In genomic region chr20:63738687-63739128, GRCh38 we compare ENCODE assay signal across 8 cellular contexts. TPM values are rescaled to one million over a fixed set of nuclear protein-coding genes. Genes with fewer than 3 reads are reported as not detected.
DNase-seq lines count a peak whose midpoint lies in the region; ATAC-seq, FAIRE-seq and TF ChIP-seq lines count a peak whose summit lies in the region.

No MANE protein-coding gene starts in this region.

- H2AFZ ChIP-seq in Loucy (ENCODE audit: low read length), result no peak overlapping the region
- no peak overlapping the region for H2AFZ ChIP-seq in GM12878 (ENCODE audit: control insufficient read depth, low read depth, low read length)
- H2AFZ ChIP-seq in PC-3 (ENCODE audit: low read length), result no peak overlapping the region

- H3K27me3 ChIP-seq in Loucy (ENCODE audit: insufficient read depth, low read length, poor library complexity, severe bottlenecking), result no peaks in the 10 kb centered on the region
- no peaks in the 10 kb centered on the region for H3K27me3 ChIP-seq in GM12878 (replicated peaks in 1 of 2; ENCODE audit: control insufficient read depth in 2 of 2, insufficient read depth in 2 of 2, low read length in 1 of 2)
- no peaks in the 10 kb centered on the region for H3K27me3 ChIP-seq in PC-3 (ENCODE audit: low read length)

- TF ChIP-seq POLR2A in GM12878 (IDR thresholded peaks at IDR 0.05; ENCODE audit: low read depth, low read length), result no peak; the same call in 1 of the 2 replicates

- H3K79me2 ChIP-seq in Loucy (ENCODE audit: insufficient read depth, low read length) (peaks cover 41% of the 10 kb centered on the region), GM12878 (ENCODE audit: control insufficient read depth, insufficient read depth, low read length) (peaks cover 17% of the 10 kb centered on the region), PC-3 (ENCODE audit: low read length) (peaks cover 13% of the 10 kb centered on the region)

- H3K4me3 ChIP-seq in Loucy (ENCODE audit: low read length, poor library complexity, severe bottlenecking) (peak overlapping the region; percentile 86), GM12878 (peak overlapping the region; percentile 84), PC-3 (ENCODE audit: low read length) (no peak overlapping the region)

- TF ChIP-seq CTCF in Loucy (conservative IDR thresholded peaks at IDR 0.05; ENCODE audit: low read length) (no peak), GM12878 (IDR thresholded peaks at IDR 0.05 in 2 of 3, conservative IDR thresholded peaks at IDR 0.05 in 1 of 3; ENCODE audit: control insufficient read depth in 2 of 3, extremely low read depth in 1 of 3, insufficient read depth in 1 of 3, low read depth in 3 of 3, low read length in 3 of 3) (no peak), PC-3 (conservative IDR thresholded peaks at IDR 0.05; ENCODE audit: low read depth, low read length) (no peak)

- H3K9me2 ChIP-seq in Loucy (replicated peaks; ENCODE audit: low read depth, low read length), result no peaks in the 10 kb centered on the region
- no peaks in the 10 kb centered on the region for H3K9me2 ChIP-seq in PC-3 (replicated peaks; ENCODE audit: low read length)

- 44% methylated on average over 26 of the region's 26 CpGs for WGBS in GM12878 (ENCODE audit: insufficient coverage, insufficient replicate concordance, low lambda C conversion rate, missing lambda C conversion rate)

- CTCF ChIA-PET in GM12878 (lab: Yijun Ruan, JAX) (interaction anchor here (0.6 to 2.9 kb wide), 5 partner anchors 31 to 235 kb away, joined by 3 to 28 read pairs (median 3); partner anchors contain the start of genes ARFRP1 and ZGPAT), PC-3 (lab: Charles Lee) (no interaction called here)

- in situ Hi-C loops in GM12878 (cut with MboI), result no loop called here

- H3K9me3 ChIP-seq in Loucy (ENCODE audit: insufficient read depth, low read depth, low read length) (no peaks in the 10 kb centered on the region), GM12878 (replicated peaks; ENCODE audit: control insufficient read depth, insufficient read depth, low read length) (no peaks in the 10 kb centered on the region), PC-3 (ENCODE audit: low read length) (no peaks in the 10 kb centered on the region)

- ATAC-seq in GM12878, result peak; percentile 1; the same call in 1 of the 3 replicates
- no peak for ATAC-seq in PC-3
- no peak for ATAC-seq in HG02571 (IDR thresholded peaks at IDR 0.05; ENCODE audit: unreplicated experiment)
- ATAC-seq in GM18867 (IDR thresholded peaks at IDR 0.05; ENCODE audit: unreplicated experiment), result no peak

- H3F3A ChIP-seq in Loucy (ENCODE audit: low read depth) (0 out of 2 replicates have a peak, but pooled peaks cover 6% of the 10 kb centered on the region), PC-3 (ENCODE audit: low read length, unreplicated experiment) (no peaks in the 10 kb centered on the region)

- FAIRE-seq in GM12878 (lab: Jason Lieb, UNC), result no peak

- TF ChIP-seq EP300 in GM12878 (IDR thresholded peaks at IDR 0.05; ENCODE audit: borderline replicate concordance in 1 of 2, control insufficient read depth in 1 of 2, low read depth in 2 of 2, low read length in 2 of 2), result no peak

- SMC1A ChIA-PET in GM12878 (lab: Charles Lee; ENCODE audit: uncharacterized antibody, unreplicated experiment), result interaction anchor here (0.6 kb wide), 1 partner anchor 11 kb away, joined by 3 read pairs; no protein-coding TSS in a partner anchor

- DNase-seq in CD1c-positive myeloid dendritic cell (ENCODE audit: extremely low spot score), result peak; percentile 36
- DNase-seq in GM12878 (ENCODE audit: low read depth, low spot score), result no peak
- DNase-seq in kidney tubule cell (ENCODE audit: low spot score), result peak; percentile 29
- peak; percentile 2 for DNase-seq in stromal cell of bone marrow (ENCODE audit: low read depth)
- no peak for DNase-seq in PC-3

- H3K36me3 ChIP-seq in Loucy (ENCODE audit: insufficient read depth, low read length), result peaks cover 28% of the 10 kb centered on the region; the same call in 1 of the 2 replicates
- peaks cover 5 to 22% of the 10 kb centered on the region in 2 experiments; a peak in 3 of 4 replicates for H3K36me3 ChIP-seq in GM12878 (ENCODE audit: control insufficient read depth in 2 of 2, insufficient read depth in 2 of 2, low read length in 1 of 2)
- peaks cover 18% of the 10 kb centered on the region for H3K36me3 ChIP-seq in PC-3 (ENCODE audit: low read depth, low read length)

- POLR2A ChIA-PET in GM12878 (lab: Charles Lee), result interaction anchor here (0.6 to 1.4 kb wide), 4 partner anchors 31 to 217 kb away, joined by 3 to 6 read pairs (median 4); partner anchors contain the start of genes ARFRP1 and ZGPAT
- POLR2A ChIA-PET in PC-3 (lab: Charles Lee; ENCODE audit: unreplicated experiment), result interaction anchor here (0.6 kb wide), 1 partner anchor 164 kb away, joined by 10 read pairs; the partner anchor contains the start of gene HELZ2

- intact Hi-C loops in GM12878 (cut with micrococcal nuclease; ENCODE audit: unreplicated experiment) (no loop called here), PC-3 (cut with micrococcal nuclease) (no loop called here)

- H3K27ac ChIP-seq in GM12878 (ENCODE audit: control insufficient read depth, insufficient read depth), result no peak overlapping the region; the same call in 1 of the 2 replicates
- H3K27ac ChIP-seq in PC-3 (ENCODE audit: low read length), result no peak overlapping the region

- RAD21 ChIA-PET in GM12878 (lab: Charles Lee; ENCODE audit: unreplicated experiment), result interaction anchor here (1.0 to 4.2 kb wide), 4 partner anchors 31 to 201 kb away, joined by 3 to 32 read pairs (median 4); partner anchors contain the start of genes ARFRP1, PTK6, TPD52L2 and ZGPAT

- H3K4me1 ChIP-seq in Loucy (ENCODE audit: insufficient read depth, low read length, poor library complexity, severe bottlenecking) (peaks cover 38% of the 10 kb centered on the region), GM12878 (ENCODE audit: control insufficient read depth, insufficient read depth, low read length) (peaks cover 33% of the 10 kb centered on the region), PC-3 (ENCODE audit: insufficient read depth, low read length) (peaks cover 12% of the 10 kb centered on the region)

- TF ChIP-seq RAD21 in GM12878 (IDR thresholded peaks at IDR 0.05; ENCODE audit: insufficient read depth, low read depth, low read length), result no peak

- H3K9ac ChIP-seq in Loucy (ENCODE audit: low read depth, low read length, poor library complexity, severe bottlenecking) (peak overlapping the region; percentile 98), GM12878 (ENCODE audit: control insufficient read depth, insufficient read depth, low read length) (no peak overlapping the region; the same call in 1 of the 2 replicates), PC-3 (ENCODE audit: low read length) (no peak overlapping the region)

- H3K4me2 ChIP-seq in Loucy (ENCODE audit: low read depth, low read length, poor library complexity, severe bottlenecking) (peak overlapping the region; percentile 95), GM12878 (ENCODE audit: control insufficient read depth, insufficient read depth) (peak overlapping the region; percentile 93), PC-3 (ENCODE audit: low read length) (no peak overlapping the region)

- H4K20me1 ChIP-seq in Loucy (ENCODE audit: insufficient read depth, low read length, poor library complexity, severe bottlenecking), result peaks cover 32% of the 10 kb centered on the region
- H4K20me1 ChIP-seq in GM12878 (ENCODE audit: control insufficient read depth, insufficient read depth), result no peaks in the 10 kb centered on the region
- H4K20me1 ChIP-seq in PC-3 (ENCODE audit: low read length), result no peaks in the 10 kb centered on the region

- BruUV-seq in GM12878 (replicated peaks; lab: Mats Ljungman, UMichigan) (TSS peak; percentile 29), PC-3 (replicated peaks; lab: Mats Ljungman, UMichigan) (no TSS peak)

RNA-seq across cellular contexts. Expression of gene SLC2A4RG, which starts 0.9 kb away (rescaled TPM):
- 8.0 and 8.3 TPM in 2 replicates for total RNA-seq in GM12878 (2013; cell fraction: nucleolus; rRNA removed)
- total RNA-seq in GM12878 (2014; rRNA removed) (26.0 and 32.1 TPM in 2 replicates), GM12878 (2014; rRNA removed; fragmentation: Illumina TruSeq; extraction: Trizol) (11.4 TPM in 2 replicates), GM12878 (2021) (64.2 and 65.9 TPM in 2 replicates), PC-3 (2014; rRNA removed) (116 TPM in 2 replicates)
- 7.1 TPM for polyA plus RNA-seq in GM12878 (2011; ENCODE audit: low read depth)
- polyA plus RNA-seq in GM12878 (2011; rRNA removed) (7.5 and 11.8 TPM in 2 replicates), GM12878 (2014; fragmentation: Illumina TruSeq; extraction: Trizol) (0.59 and 5.4 TPM in 2 replicates), GM12878 (2014; fragmentation: Nextera tagmentation; extraction: Ambion mirVana) (1 to 10 TPM in 1 of 2 experiments, under 1 TPM in 1; 0.34 to 2.8 TPM), GM12878 (2014; rRNA removed) (47.2 and 52.6 TPM in 2 replicates), GM12878 (2016; fragmentation: Nextera tagmentation; extraction: Ambion mirVana) (10 to 100 TPM; 14.9 to 19.8 TPM)
- 9.3 and 17.5 TPM in 2 replicates for polyA plus RNA-seq in GM12878 (2011; cell fraction: cytosol; rRNA removed)
- polyA plus RNA-seq in GM12878 (2011; cell fraction: nucleus; rRNA removed), result 71.2 and 88.5 TPM in 2 replicates
- polyA plus RNA-seq in GM12878 (2012), result 27.8 and 37.4 TPM in 2 replicates
- 1.4 and 6.6 TPM in 2 replicates for polyA minus RNA-seq in GM12878 (2011; rRNA and poly(A)+ RNA removed)
- 5.5 and 9.0 TPM in 2 replicates for polyA minus RNA-seq in GM12878 (2011; cell fraction: cytosol; rRNA and poly(A)+ RNA removed)
- 8.7 and 14.4 TPM in 2 replicates for polyA minus RNA-seq in GM12878 (2011; cell fraction: nucleus; rRNA and poly(A)+ RNA removed)

RNA-seq across cellular contexts. Expression of gene LIME1, which starts 2.2 kb away (rescaled TPM):
- total RNA-seq in GM12878 (2013; cell fraction: nucleolus; rRNA removed), result 15.2 and 16.4 TPM in 2 replicates
- total RNA-seq in GM12878 (2014; rRNA removed) (72.3 and 109 TPM in 2 replicates), GM12878 (2014; rRNA removed; fragmentation: Illumina TruSeq; extraction: Trizol) (3.3 and 3.9 TPM in 2 replicates), GM12878 (2021) (78.1 and 92.7 TPM in 2 replicates), PC-3 (2014; rRNA removed) (17.3 and 18.6 TPM in 2 replicates)
- 12.0 TPM for polyA plus RNA-seq in GM12878 (2011; ENCODE audit: low read depth)
- polyA plus RNA-seq in GM12878 (2011; rRNA removed) (3.1 and 7.2 TPM in 2 replicates), GM12878 (2014; fragmentation: Illumina TruSeq; extraction: Trizol) (0.32 and 1.1 TPM in 2 replicates), GM12878 (2014; fragmentation: Nextera tagmentation; extraction: Ambion mirVana) (1 to 10 TPM in 1 of 2 experiments, under 1 TPM in 1; 0.35 to 1.7 TPM), GM12878 (2014; rRNA removed) (102 and 128 TPM in 2 replicates), GM12878 (2016; fragmentation: Nextera tagmentation; extraction: Ambion mirVana) (100 to 1,000 TPM; 119 to 154 TPM)
- polyA plus RNA-seq in GM12878 (2011; cell fraction: cytosol; rRNA removed), result 25.0 and 57.5 TPM in 2 replicates
- 82.2 and 136 TPM in 2 replicates for polyA plus RNA-seq in GM12878 (2011; cell fraction: nucleus; rRNA removed)
- 44.2 and 49.4 TPM in 2 replicates for polyA plus RNA-seq in GM12878 (2012)
- 1.2 and 5.4 TPM in 2 replicates for polyA minus RNA-seq in GM12878 (2011; rRNA and poly(A)+ RNA removed)
- 15.1 and 15.2 TPM in 2 replicates for polyA minus RNA-seq in GM12878 (2011; cell fraction: cytosol; rRNA and poly(A)+ RNA removed)
- polyA minus RNA-seq in GM12878 (2011; cell fraction: nucleus; rRNA and poly(A)+ RNA removed), result 15.1 and 31.5 TPM in 2 replicates

RNA-seq across cellular contexts. Expression of gene ZGPAT, which starts 30.9 kb away (rescaled TPM):
- 17.5 and 26.2 TPM in 2 replicates for total RNA-seq in GM12878 (2013; cell fraction: nucleolus; rRNA removed)
- total RNA-seq in GM12878 (2014; rRNA removed) (23.3 and 24.4 TPM in 2 replicates), GM12878 (2014; rRNA removed; fragmentation: Illumina TruSeq; extraction: Trizol) (5.3 and 7.4 TPM in 2 replicates), GM12878 (2021) (34.8 and 37.2 TPM in 2 replicates), PC-3 (2014; rRNA removed) (37.9 and 56.8 TPM in 2 replicates)
- polyA plus RNA-seq in GM12878 (2011; ENCODE audit: low read depth), result 15.5 TPM
- polyA plus RNA-seq in GM12878 (2011; rRNA removed) (4.8 and 12.7 TPM in 2 replicates), GM12878 (2014; fragmentation: Illumina TruSeq; extraction: Trizol) (1.3 and 4.9 TPM in 2 replicates), GM12878 (2014; fragmentation: Nextera tagmentation; extraction: Ambion mirVana) (under 1 TPM; 0.58 to 0.79 TPM), GM12878 (2014; rRNA removed) (26.7 and 31.6 TPM in 2 replicates), GM12878 (2016; fragmentation: Nextera tagmentation; extraction: Ambion mirVana) (10 to 100 TPM; 42.5 to 52.9 TPM)
- 14.4 and 24.5 TPM in 2 replicates for polyA plus RNA-seq in GM12878 (2011; cell fraction: cytosol; rRNA removed)
- polyA plus RNA-seq in GM12878 (2011; cell fraction: nucleus; rRNA removed), result 44.3 and 66.3 TPM in 2 replicates
- 16.7 and 24.9 TPM in 2 replicates for polyA plus RNA-seq in GM12878 (2012)
- 8.0 and 15.6 TPM in 2 replicates for polyA minus RNA-seq in GM12878 (2011; rRNA and poly(A)+ RNA removed)
- polyA minus RNA-seq in GM12878 (2011; cell fraction: cytosol; rRNA and poly(A)+ RNA removed), result 7.4 and 9.8 TPM in 2 replicates
- polyA minus RNA-seq in GM12878 (2011; cell fraction: nucleus; rRNA and poly(A)+ RNA removed), result 7.1 and 15.2 TPM in 2 replicates

RNA-seq across cellular contexts. Expression of gene ARFRP1, which starts 30.9 kb away (rescaled TPM):
- total RNA-seq in GM12878 (2013; cell fraction: nucleolus; rRNA removed), result 70.8 and 77.8 TPM in 2 replicates
- total RNA-seq in GM12878 (2014; rRNA removed) (40.6 and 41.6 TPM in 2 replicates), GM12878 (2014; rRNA removed; fragmentation: Illumina TruSeq; extraction: Trizol) (18.2 and 21.6 TPM in 2 replicates), GM12878 (2021) (52.1 and 55.1 TPM in 2 replicates), PC-3 (2014; rRNA removed) (71.2 and 73.5 TPM in 2 replicates)
- polyA plus RNA-seq in GM12878 (2011; ENCODE audit: low read depth), result 11.9 TPM
- polyA plus RNA-seq in GM12878 (2011; rRNA removed) (23.1 and 27.6 TPM in 2 replicates), GM12878 (2014; fragmentation: Illumina TruSeq; extraction: Trizol) (5.2 and 11.7 TPM in 2 replicates), GM12878 (2014; fragmentation: Nextera tagmentation; extraction: Ambion mirVana) (1 to 10 TPM in 1 of 2 experiments, under 1 TPM in 1; 0.37 to 3.5 TPM), GM12878 (2014; rRNA removed) (42.6 and 49.0 TPM in 2 replicates), GM12878 (2016; fragmentation: Nextera tagmentation; extraction: Ambion mirVana) (10 to 100 TPM; 66.8 to 71.7 TPM)
- polyA plus RNA-seq in GM12878 (2011; cell fraction: cytosol; rRNA removed), result 33.0 and 47.4 TPM in 2 replicates
- 80.3 and 106 TPM in 2 replicates for polyA plus RNA-seq in GM12878 (2011; cell fraction: nucleus; rRNA removed)
- polyA plus RNA-seq in GM12878 (2012), result 27.1 and 27.9 TPM in 2 replicates
- polyA minus RNA-seq in GM12878 (2011; rRNA and poly(A)+ RNA removed), result 22.1 and 28.6 TPM in 2 replicates
- 7.5 and 9.1 TPM in 2 replicates for polyA minus RNA-seq in GM12878 (2011; cell fraction: cytosol; rRNA and poly(A)+ RNA removed)
- polyA minus RNA-seq in GM12878 (2011; cell fraction: nucleus; rRNA and poly(A)+ RNA removed), result 29.5 and 51.3 TPM in 2 replicates

RNA-seq across cellular contexts. Expression of gene TNFRSF6B, which starts 42.3 kb away (rescaled TPM):
- not detected in 2 replicates for total RNA-seq in GM12878 (2013; cell fraction: nucleolus; rRNA removed)
- total RNA-seq in GM12878 (2014; rRNA removed) (0.71 and 1.8 TPM in 2 replicates), GM12878 (2014; rRNA removed; fragmentation: Illumina TruSeq; extraction: Trizol) (not detected in 2 replicates), GM12878 (2021) (not detected in 2 replicates), PC-3 (2014; rRNA removed) (41.6 and 59.0 TPM in 2 replicates)
- polyA plus RNA-seq in GM12878 (2011; ENCODE audit: low read depth), result not detected
- polyA plus RNA-seq in GM12878 (2011; rRNA removed) (not detected in 2 replicates), GM12878 (2014; fragmentation: Illumina TruSeq; extraction: Trizol) (not detected in 2 replicates), GM12878 (2014; fragmentation: Nextera tagmentation; extraction: Ambion mirVana) (not detected), GM12878 (2014; rRNA removed) (1.9 and 2.2 TPM in 2 replicates), GM12878 (2016; fragmentation: Nextera tagmentation; extraction: Ambion mirVana) (under 1 TPM in 1 of 2 experiments, not detected in 1; 0.67 TPM)
- polyA plus RNA-seq in GM12878 (2011; cell fraction: cytosol; rRNA removed), result 0.75 and 1.7 TPM in 2 replicates
- polyA plus RNA-seq in GM12878 (2011; cell fraction: nucleus; rRNA removed), result 11.0 and 11.6 TPM in 2 replicates
- 0.38 and 0.65 TPM in 2 replicates for polyA plus RNA-seq in GM12878 (2012)
- polyA minus RNA-seq in GM12878 (2011; rRNA and poly(A)+ RNA removed), result not detected in 2 replicates
- polyA minus RNA-seq in GM12878 (2011; cell fraction: cytosol; rRNA and poly(A)+ RNA removed), result not detected in 2 replicates
- not detected in 2 replicates for polyA minus RNA-seq in GM12878 (2011; cell fraction: nucleus; rRNA and poly(A)+ RNA removed)

Comparison
In these comparisons a context has a peak if more than half of its experiments do, and no peak if none do; other contexts are left out.
1. DNase-seq: peak in CD1c-positive myeloid dendritic cell (single experiment), kidney tubule cell (single experiment) and stromal cell of bone marrow (single experiment); none in GM12878 (single experiment) and PC-3 (single experiment).